In the genomic region with DNA sequence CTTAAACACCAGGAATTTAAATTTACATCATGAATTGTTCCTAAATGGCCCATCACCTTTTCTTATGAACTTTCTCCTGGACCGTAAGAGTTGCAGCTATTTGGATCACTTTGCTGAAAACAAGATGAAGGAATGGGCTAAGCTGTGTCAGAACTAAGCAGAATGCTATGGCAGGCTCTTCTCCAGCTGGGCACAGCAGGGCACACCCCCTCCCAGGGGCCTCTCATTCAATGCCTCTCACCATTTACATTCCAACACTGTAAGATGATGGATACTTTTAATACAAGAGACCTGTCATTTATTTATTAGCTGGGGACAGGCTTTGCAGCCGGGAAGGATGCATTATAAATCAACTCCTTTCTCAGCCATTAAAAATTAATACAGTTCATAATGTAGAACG, we compare ENCODE assay signal across 19 cellular contexts.
"Had no signal": no experiment of that assay in that cellular context is flagged by ENCODE, and none has a peak within 500 bp of the region (broad histone marks: within the 10 kb centered on the region; RNA-seq: fewer than 3 reads in every experiment).

No MANE protein-coding gene starts in this region.

- H3K27me3 ChIP-seq: dorsolateral prefrontal cortex, ovary, right lobe of liver, transverse colon, upper lobe of right lung, uterus had no signal

- H3K36me3 ChIP-seq: ovary, right lobe of liver, thoracic aorta, transverse colon, upper lobe of right lung, uterus had no signal

- ATAC-seq: left lobe of liver; natural killer cell treated with Interleukin-12 subunit alpha and Interleukin-12 subunit beta and Interleukin-15 and Interleukin-18, amount 100 ng/mL, for 72 hours; right lobe of liver; stimulated activated naive B cell treated with anti-CD40 and anti-IgM and Interleukin-4, amounts not matched to agents 10 μg/mL and 1 μg/mL and 100 μg/mL, for 72 hours; upper lobe of right lung had no signal

- H3K9me3 ChIP-seq: ovary, right lobe of liver, thoracic aorta, transverse colon, upper lobe of right lung, uterus had no signal

- H3K4me1 ChIP-seq: right lobe of liver, transverse colon had no signal

- H3K4me3 ChIP-seq: dorsolateral prefrontal cortex, lung, ovary, right lobe of liver, transverse colon, upper lobe of right lung, uterus had no signal

- H3K27ac ChIP-seq: ovary, right lobe of liver, thoracic aorta, transverse colon, upper lobe of right lung, uterus had no signal

- DNase-seq: cortex of kidney; dorsolateral prefrontal cortex; effector CD4-positive, alpha-beta T cell; kidney; occipital lobe; ovary; posterior cingulate gyrus; right lobe of liver; small intestine; stimulated activated CD4-positive, alpha-beta T cell treated with anti-CD3 and anti-CD28 coated beads, Interleukin-15, amount 100 ng/mL, for 24 hours; stimulated activated CD4-positive, alpha-beta T cell treated with anti-CD3 and anti-CD28 coated beads, Interleukin-2, amount 100 ng/mL, for 48 hours; stimulated activated naive B cell treated with anti-CD40 and anti-IgM and Interleukin-4, amounts not matched to agents 10 μg/mL and 1 μg/mL and 100 μg/mL, for 72 hours; transverse colon; upper lobe of right lung; uterus had no signal
